Comparison of ENCODE assay signal across 1 cellular context in the genomic region with DNA sequence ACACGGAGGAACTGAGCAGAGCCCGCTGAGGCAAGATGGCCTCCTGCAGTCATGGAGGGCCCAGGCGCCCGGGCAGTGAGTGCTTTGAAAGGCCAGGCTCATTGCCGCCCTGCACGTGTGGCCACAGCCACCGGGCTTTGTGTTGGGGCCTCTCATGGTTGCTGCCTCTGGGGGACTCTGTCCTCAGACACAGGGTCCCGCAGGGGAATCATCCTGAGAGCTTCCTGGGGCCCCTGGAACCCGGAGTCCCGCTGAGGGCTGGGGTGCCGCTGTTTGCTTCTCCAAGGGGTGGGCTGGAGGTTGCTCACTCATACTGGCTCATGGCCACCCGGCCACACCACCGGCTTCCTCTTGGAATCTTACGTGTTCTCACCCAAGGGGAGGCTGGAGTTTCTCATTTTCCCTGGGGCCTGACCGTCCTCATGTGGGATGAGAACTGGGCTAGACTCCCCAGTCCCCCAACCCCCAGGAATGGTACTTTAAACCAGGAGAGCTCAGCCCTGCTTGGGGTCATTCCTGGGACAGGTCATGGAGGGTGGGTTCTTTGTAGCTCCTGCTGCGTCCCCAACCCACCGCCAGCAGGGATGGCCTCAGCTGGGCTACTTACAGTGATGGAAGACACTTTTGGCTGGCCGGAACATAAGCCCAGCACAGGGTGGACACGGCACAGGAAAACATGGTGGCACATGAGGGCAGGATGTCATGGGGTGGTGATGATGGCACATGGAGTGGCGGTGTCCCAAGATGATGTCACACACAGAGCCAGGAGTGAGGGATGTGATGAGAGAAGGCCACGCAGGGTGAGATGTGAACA.
TF ChIP-seq lines count a peak whose summit lies in the region.

No MANE protein-coding gene starts in this region.

TF ChIP-seq in SK-N-SH, 30 proteins besides CTCF, POLR2A, EP300 and RAD21 (continued from another document):
- TF ChIP-seq GATA2 (CRISPR knock-in tag; IDR thresholded peaks at IDR 0.05) (no peak), SIN3A (IDR thresholded peaks at IDR 0.05; ENCODE audit: borderline replicate concordance, low read depth, low read length) (no peak)
TF ChIP-seq in SK-N-SH: peak in this region for 0.
